Comparison of ENCODE assay signal across 17 cellular contexts in the genomic region with DNA sequence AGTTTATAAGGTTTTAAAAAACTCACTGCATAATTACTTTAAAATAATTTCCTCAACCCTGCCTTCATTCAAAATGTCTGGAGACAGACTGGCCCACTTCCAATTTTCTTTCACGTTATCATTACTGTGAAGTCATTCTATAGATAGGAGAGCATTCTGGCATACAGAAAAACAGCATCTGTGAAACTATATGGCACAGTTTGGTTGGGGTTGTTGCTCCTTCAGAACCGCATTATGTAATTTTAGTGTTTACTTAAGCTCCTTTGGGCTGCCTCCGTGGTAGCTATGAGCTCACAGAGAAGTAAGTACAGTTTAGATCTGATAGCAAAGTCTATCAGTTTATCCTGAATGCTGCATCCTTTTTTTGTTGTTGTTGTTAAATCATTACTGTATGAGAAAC.
DNase-seq lines count a peak whose midpoint lies in the region; ATAC-seq and TF ChIP-seq lines count a peak whose summit lies in the region.
"Had no signal": no experiment of that assay in that cellular context is flagged by ENCODE, and none has a peak within 500 bp of the region (broad histone marks: within the 10 kb centered on the region; RNA-seq: fewer than 3 reads in every experiment).

No MANE protein-coding gene starts in this region.

- peaks cover 0 to 94% (median 32%) of the 10 kb centered on the region in 11 experiments; a peak in 18 of 22 replicates for H4K20me1 ChIP-seq in BLaER1 treated with 17β-estradiol and CSF1 and Interleukin-3, amounts not matched to agents 10 nM and 100 nM

- peak overlapping the region in 1 of 11 experiments; percentile 34; a peak in 2 of 22 replicates for H3K9ac ChIP-seq in BLaER1 treated with 17β-estradiol and CSF1 and Interleukin-3, amounts not matched to agents 10 nM and 100 nM

- ATAC-seq in GM19023 (IDR thresholded peaks at IDR 0.05; ENCODE audit: unreplicated experiment) (no peak), HG03025 (IDR thresholded peaks at IDR 0.05; ENCODE audit: low FRiP score, unreplicated experiment) (no peak), HG03439 (IDR thresholded peaks at IDR 0.05; ENCODE audit: unreplicated experiment) (no peak)
- ATAC-seq: mucosa of descending colon had no signal

- no peak overlapping the region for H3K4me3 ChIP-seq in BLaER1 treated with 17β-estradiol and CSF1 and Interleukin-3, amounts not matched to agents 10 nM and 100 nM
- no peak overlapping the region for H3K4me3 ChIP-seq in LNCaP clone FGC (ENCODE audit: low read depth, low read length)
- no peak overlapping the region for H3K4me3 ChIP-seq in choroid plexus epithelial cell (ENCODE audit: low read depth, low read length)
- H3K4me3 ChIP-seq: mucosa of descending colon, sigmoid colon, suprapubic skin had no signal

- no peak for TF ChIP-seq CTCF in LNCaP clone FGC (IDR thresholded peaks at IDR 0.05; ENCODE audit: control insufficient read depth, extremely low read depth, insufficient read depth)
- TF ChIP-seq CTCF in choroid plexus epithelial cell (conservative IDR thresholded peaks at IDR 0.05; ENCODE audit: low read depth, low read length): no peak

- peaks cover 13 to 33% (median 15%) of the 10 kb centered on the region in 11 experiments; a peak in 15 of 22 replicates for H3K36me3 ChIP-seq in BLaER1 treated with 17β-estradiol and CSF1 and Interleukin-3, amounts not matched to agents 10 nM and 100 nM
- H3K36me3 ChIP-seq: sigmoid colon, suprapubic skin had no signal

- H3K27me3 ChIP-seq in BLaER1 treated with 17β-estradiol and CSF1 and Interleukin-3, amounts not matched to agents 10 nM and 100 nM: no peaks in the 10 kb centered on the region
- H3K27me3 ChIP-seq: sigmoid colon, suprapubic skin had no signal

- H3K27ac ChIP-seq in BLaER1 treated with 17β-estradiol and CSF1 and Interleukin-3, amounts not matched to agents 10 nM and 100 nM: peak overlapping the region in 9 of 11 experiments; percentile 0 to 58 (median 19); a peak in 11 of 22 replicates
- H3K27ac ChIP-seq: sigmoid colon, suprapubic skin had no signal

- H3K9me3 ChIP-seq in BLaER1 treated with 17β-estradiol and CSF1 and Interleukin-3, amounts not matched to agents 10 nM and 100 nM (replicated peaks in 1 of 11): no peaks in the 10 kb centered on the region
- H3K9me3 ChIP-seq: mucosa of descending colon, sigmoid colon, suprapubic skin had no signal

- peaks cover 55 to 85% (median 72%) of the 10 kb centered on the region in 10 experiments for H3K4me1 ChIP-seq in BLaER1 treated with 17β-estradiol and CSF1 and Interleukin-3, amounts not matched to agents 10 nM and 100 nM

- H3K4me2 ChIP-seq in BLaER1 treated with 17β-estradiol and CSF1 and Interleukin-3, amounts not matched to agents 10 nM and 100 nM: peak overlapping the region in 10 of 11 experiments; percentile 5 to 52 (median 33); a peak in 15 of 22 replicates

- DNase-seq in LNCaP clone FGC (ENCODE audit: low read depth) (peak; percentile 31), SIG-M5 (lab: John Stamatoyannopoulos, UW) (peak; percentile 33), choroid plexus epithelial cell (ENCODE audit: low read depth) (peak; percentile 69), NCI-H1048 (lab: John Stamatoyannopoulos, UW) (no peak)
- DNase-seq: activated CD4-positive, CD25-positive, alpha-beta regulatory T cell; activated effector memory CD4-positive, alpha-beta T cell treated with anti-CD3 and anti-CD28 coated beads, Interleukin-2, amount 50 U/mL, for 16 hours; aorta; DMS79 treated with DMSO at 0.1 percent for 48 hours; hypothalamus; mucosa of descending colon; occipital lobe; sigmoid colon had no signal
